In genomic region chr12:104643921-104644669, GRCh38 we compare ENCODE assay signal across 10 cellular contexts.
DNase-seq lines count a peak whose midpoint lies in the region; ATAC-seq, FAIRE-seq and TF ChIP-seq lines count a peak whose summit lies in the region.
"Had no signal": no experiment of that assay in that cellular context is flagged by ENCODE, and none has a peak within 500 bp of the region (broad histone marks: within the 10 kb centered on the region; RNA-seq: fewer than 3 reads in every experiment).

No MANE protein-coding gene starts in this region.

- no peak overlapping the region for H2AFZ ChIP-seq in OCI-LY7 (ENCODE audit: low read length)

- H3K36me3 ChIP-seq in OCI-LY7 (ENCODE audit: insufficient read depth, low read length) (peaks cover 43% of the 10 kb centered on the region), left lung (no peaks in the 10 kb centered on the region)

- intact Hi-C loops in OCI-LY7 (cut with micrococcal nuclease; ENCODE audit: unreplicated experiment), result loop anchor here (5.0 kb wide), 1 partner anchor 167 kb away; no protein-coding TSS in a partner anchor
- intact Hi-C loops in left lung (cut with DNase I), result no loop called here

- no TSS peak for BruUV-seq in OCI-LY7 (replicated peaks; lab: Mats Ljungman, UMichigan)

- TF ChIP-seq CTCF in OCI-LY7 (conservative IDR thresholded peaks at IDR 0.05; ENCODE audit: low read length) (no peak), left lung (IDR thresholded peaks at IDR 0.05) (no peak)

- H3K79me2 ChIP-seq in OCI-LY7 (ENCODE audit: insufficient read depth, low read depth, low read length), result no peaks in the 10 kb centered on the region

- H4K20me1 ChIP-seq in OCI-LY7 (ENCODE audit: insufficient read depth, low read length), result no peaks in the 10 kb centered on the region

- ATAC-seq in HG03354 (IDR thresholded peaks at IDR 0.05; ENCODE audit: poor library complexity, severe bottlenecking, unreplicated experiment) (peak; percentile 28), left lung (peak; percentile 71), HG02571 (IDR thresholded peaks at IDR 0.05; ENCODE audit: unreplicated experiment) (no peak)
- ATAC-seq: left colon had no signal

- no peaks in the 10 kb centered on the region for H3K27me3 ChIP-seq in left lung

- H3K9me3 ChIP-seq in OCI-LY7 (ENCODE audit: low read length), result peaks cover 21% of the 10 kb centered on the region
- no peaks in the 10 kb centered on the region for H3K9me3 ChIP-seq in left lung

- H3K4me1 ChIP-seq in OCI-LY7 (ENCODE audit: insufficient read depth, low read length, poor library complexity, severe bottlenecking), result peaks cover 18% of the 10 kb centered on the region
- H3K4me1 ChIP-seq in left lung, result peaks cover 4 to 66% of the 10 kb centered on the region in 2 donors

- peak overlapping the region; percentile 41 for H3K4me2 ChIP-seq in OCI-LY7 (ENCODE audit: low read length)

- no peak overlapping the region for H3K4me3 ChIP-seq in OCI-LY7 (ENCODE audit: low read depth, low read length, poor library complexity, severe bottlenecking)
- peak overlapping the region in 1 of 2 donors; percentile 14 for H3K4me3 ChIP-seq in left lung

- no peak for FAIRE-seq in RCC 7860 (lab: Jason Lieb, UNC)
- FAIRE-seq: H1 had no signal

- DNase-seq in DMS53 treated with DMSO at 0.1 percent for 48 hours (lab: John Stamatoyannopoulos, UW; ENCODE audit: unreplicated experiment), result peak; percentile 22
- peak; percentile 65 for DNase-seq in OCI-LY7 (ENCODE audit: low spot score)
- peak; percentile 70 to 82 for DNase-seq in left lung
- DNase-seq in RCC 7860 (ENCODE audit: low spot score), result no peak
- DNase-seq in GM19240 (ENCODE audit: insufficient read length, low spot score), result no peak
- DNase-seq in effector CD8-positive, alpha-beta T cell (lab: John Stamatoyannopoulos, UW), result no peak

- POLR2A ChIA-PET in OCI-LY7 (lab: Charles Lee), result interaction anchor here (0.5 to 1.6 kb wide), 6 partner anchors 19 to 465 kb away, joined by 3 to 4 read pairs (median 4); no protein-coding TSS in a partner anchor

- no peak overlapping the region for H3K27ac ChIP-seq in OCI-LY7 (ENCODE audit: low read depth, low read length, poor library complexity, severe bottlenecking)
- H3K27ac ChIP-seq in left lung, result peak overlapping the region; percentile 62 to 96

- H3K9me2 ChIP-seq in OCI-LY7 (ENCODE audit: insufficient read depth, low read length), result no peaks in the 10 kb centered on the region

- CTCF ChIA-PET in OCI-LY7 (lab: Charles Lee; ENCODE audit: unreplicated experiment), result no interaction called here

Comparison
In these comparisons a context has a peak if more than half of its experiments do, and no peak if none do; other contexts are left out.
1. DNase-seq: peak in DMS53 treated with DMSO at 0.1 percent for 48 hours (single experiment), OCI-LY7 (single experiment) and left lung (2 of 2); none in RCC 7860 (single experiment), GM19240 (single experiment) and effector CD8-positive, alpha-beta T cell (single experiment).